18 cellular contexts compared by ENCODE assay signal in the genomic region with DNA sequence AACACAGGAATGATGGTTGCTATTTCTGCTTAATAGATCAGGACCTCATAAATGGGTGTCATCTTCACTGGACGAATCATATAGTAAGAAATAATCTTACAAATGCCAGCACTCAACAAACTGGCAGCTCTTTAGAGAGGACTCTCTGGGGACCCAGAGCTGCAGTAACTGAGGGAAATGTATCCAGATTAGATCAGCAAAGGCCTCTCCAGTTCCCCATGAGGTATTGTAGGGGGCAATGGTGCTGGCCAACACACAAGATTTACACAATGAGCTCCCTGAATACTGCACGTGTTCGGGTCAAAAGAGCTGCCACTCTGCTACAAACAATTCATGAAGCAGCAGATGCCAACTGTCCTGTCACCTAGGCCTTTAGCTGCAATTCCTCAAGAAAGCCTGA.
DNase-seq lines count a peak whose midpoint lies in the region; ATAC-seq and TF ChIP-seq lines count a peak whose summit lies in the region.
"Had no signal": no experiment of that assay in that cellular context is flagged by ENCODE, and none has a peak within 500 bp of the region (broad histone marks: within the 10 kb centered on the region; RNA-seq: fewer than 3 reads in every experiment).

No MANE protein-coding gene starts in this region.

- no peak overlapping the region for H3K4me3 Mint-ChIP-seq in type B pancreatic cell
- H3K4me3 Mint-ChIP-seq: CD14-positive monocyte; naive thymus-derived CD4-positive, alpha-beta T cell; T-cell had no signal

- H3K27me3 Mint-ChIP-seq in type B pancreatic cell = no peaks in the 10 kb centered on the region

- intact Hi-C loops in left ventricle myocardium superior (cut with micrococcal nuclease) = loop anchor here (10.0 kb wide), 1 partner anchor 84 kb away; no protein-coding TSS in a partner anchor

- H3K36me3 Mint-ChIP-seq in type B pancreatic cell = no peaks in the 10 kb centered on the region
- H3K36me3 Mint-ChIP-seq: CD14-positive monocyte; naive thymus-derived CD4-positive, alpha-beta T cell; T-cell had no signal

- no peaks in the 10 kb centered on the region for H3K9me3 ChIP-seq in cardiac muscle cell (ENCODE audit: low read depth)
- H3K9me3 ChIP-seq: colonic mucosa, lower lobe of right lung, ovary, thoracic aorta had no signal

- peaks cover 67% of the 10 kb centered on the region for H3K4me1 ChIP-seq in cardiac muscle cell (ENCODE audit: low read depth)

- no peak overlapping the region for H3K4me3 ChIP-seq in cardiac muscle cell
- H3K4me3 ChIP-seq: colonic mucosa, lower lobe of right lung, ovary, thoracic aorta had no signal

- peaks cover 55% of the 10 kb centered on the region for H3K4me1 Mint-ChIP-seq in type B pancreatic cell (ENCODE audit: unreplicated experiment)

- TF ChIP-seq CTCF in cardiac muscle cell (IDR thresholded peaks at IDR 0.05; ENCODE audit: low read depth, low read length) = no peak
- no peak for TF ChIP-seq CTCF in type B pancreatic cell (conservative IDR thresholded peaks at IDR 0.05)

- peak overlapping the region; percentile 86 for H3K27ac Mint-ChIP-seq in type B pancreatic cell
- H3K27ac Mint-ChIP-seq: CD14-positive monocyte; naive thymus-derived CD4-positive, alpha-beta T cell; T-cell had no signal

- ATAC-seq in left ventricle myocardium superior (no peak), GM21367 (IDR thresholded peaks at IDR 0.05; ENCODE audit: unreplicated experiment) (no peak)
- ATAC-seq: lower lobe of right lung; naive thymus-derived CD4-positive, alpha-beta T cell; T-cell had no signal

- H3K9me3 Mint-ChIP-seq in type B pancreatic cell = no peaks in the 10 kb centered on the region
- H3K9me3 Mint-ChIP-seq: CD14-positive monocyte; naive thymus-derived CD4-positive, alpha-beta T cell; T-cell had no signal

- H3K27me3 ChIP-seq in cardiac muscle cell = no peaks in the 10 kb centered on the region
- H3K27me3 ChIP-seq: colonic mucosa, ovary had no signal

- DNase-seq in cardiac muscle cell (ENCODE audit: low read depth in 1 of 2, low spot score in 1 of 2) = peak in 1 of 2 donors; percentile 49
- DNase-seq in left ventricle myocardium superior = no peak
- no peak for DNase-seq in epithelial cell of prostate (ENCODE audit: low read depth, low spot score)
- peak; percentile 10 for DNase-seq in midbrain (lab: John Stamatoyannopoulos, UW)
- DNase-seq in type B pancreatic cell (ENCODE audit: extremely low spot score, unreplicated experiment) = no peak
- no peak for DNase-seq in SIG-M5 (lab: John Stamatoyannopoulos, UW)
- no peak for DNase-seq in ecto neural progenitor cell (ENCODE audit: low spot score)
- DNase-seq: activated naive CD4-positive, alpha-beta T cell treated with Interleukin-2 at 50 U/mL for 16 hours; colonic mucosa; lower lobe of right lung; naive thymus-derived CD4-positive, alpha-beta T cell; NCI-H187 treated with DMSO at 0.1 percent for 48 hours; ovary; stimulated activated CD4-positive, alpha-beta T cell treated with anti-CD3 and anti-CD28 coated beads, Interleukin-4, amount 100 ng/mL, for 4 hours; T-cell had no signal

- H3K27ac ChIP-seq in cardiac muscle cell (peak overlapping the region; percentile 99), epithelial cell of prostate (peak overlapping the region; percentile 79)
- H3K27ac ChIP-seq: colonic mucosa, lower lobe of right lung, ovary, thoracic aorta had no signal

- no peaks in the 10 kb centered on the region for H3K36me3 ChIP-seq in cardiac muscle cell
- H3K36me3 ChIP-seq: colonic mucosa, lower lobe of right lung, ovary, thoracic aorta had no signal
